In the genomic region with DNA sequence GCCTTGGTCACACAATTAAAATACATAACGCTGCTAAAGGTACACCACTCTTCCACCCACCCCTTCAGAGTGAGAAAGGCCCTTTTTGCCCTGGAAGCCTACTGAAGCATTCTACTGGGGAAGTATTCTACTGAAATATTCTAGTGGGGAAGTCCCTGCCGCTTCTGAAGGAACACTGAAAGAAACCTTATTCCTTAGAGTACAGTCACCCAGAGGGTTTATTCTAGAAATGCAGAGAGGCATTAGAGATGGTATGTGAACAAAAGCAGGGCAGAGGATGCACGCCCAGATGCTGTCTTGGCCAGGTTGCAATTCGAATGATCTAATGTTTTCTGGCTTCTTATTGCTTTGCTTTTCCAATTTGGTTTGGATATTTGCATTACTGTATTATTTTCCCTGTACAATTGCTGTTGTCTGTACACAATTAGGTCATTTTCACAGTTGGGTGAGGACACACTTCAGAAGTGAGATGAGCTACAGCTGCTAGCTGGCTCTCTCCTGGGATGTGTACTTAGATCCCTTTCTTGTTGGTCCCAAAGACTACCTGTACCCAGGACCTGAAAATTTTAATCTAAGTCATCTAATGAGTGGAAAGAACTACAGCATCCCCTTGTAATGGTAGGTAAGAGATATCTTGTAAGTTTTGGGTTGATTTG, we compare ENCODE assay signal across 15 cellular contexts. TPM values are rescaled to one million over a fixed set of nuclear protein-coding genes. Genes with fewer than 3 reads are reported as not detected.
DNase-seq lines count a peak whose midpoint lies in the region; ATAC-seq, FAIRE-seq and TF ChIP-seq lines count a peak whose summit lies in the region.
"Had no signal": no experiment of that assay in that cellular context is flagged by ENCODE, and none has a peak within 500 bp of the region (broad histone marks: within the 10 kb centered on the region; RNA-seq: fewer than 3 reads in every experiment).

No MANE protein-coding gene starts in this region.

- CTCF ChIA-PET in GM12878 (lab: Yijun Ruan, JAX), result no interaction called here

- no peak overlapping the region for H2AFZ ChIP-seq in GM12878 (ENCODE audit: control insufficient read depth, low read depth, low read length)

- TF ChIP-seq POLR2A in GM12878 (IDR thresholded peaks at IDR 0.05; ENCODE audit: low read depth, low read length) (no peak), GM18505 (IDR thresholded peaks at IDR 0.05; ENCODE audit: borderline replicate concordance, extremely low read depth, insufficient read depth, insufficient read length) (no peak), adrenal gland (IDR thresholded peaks at IDR 0.05) (no peak)

- no peaks in the 10 kb centered on the region for H3K79me2 ChIP-seq in GM12878 (ENCODE audit: control insufficient read depth, insufficient read depth, low read length)

- no peak for FAIRE-seq in GM12878 (lab: Jason Lieb, UNC)

- H3K27ac ChIP-seq in GM12878 (ENCODE audit: control insufficient read depth, insufficient read depth) (no peak overlapping the region), adrenal gland (no peak overlapping the region)
- H3K27ac ChIP-seq: BLaER1, stomach had no signal

- H3K9ac ChIP-seq in GM12878 (ENCODE audit: control insufficient read depth, insufficient read depth, low read length), result no peak overlapping the region
- H3K9ac ChIP-seq: BLaER1 had no signal

- RAD21 ChIA-PET in GM12878 (lab: Charles Lee; ENCODE audit: unreplicated experiment), result no interaction called here

- POLR2A ChIA-PET in GM12878 (lab: Charles Lee), result no interaction called here

- SMC1A ChIA-PET in GM12878 (lab: Charles Lee; ENCODE audit: uncharacterized antibody, unreplicated experiment), result interaction anchor here (0.7 kb wide), 1 partner anchor 58 kb away, joined by 3 read pairs; no protein-coding TSS in a partner anchor

- no TSS peak for BruUV-seq in GM12878 (replicated peaks; lab: Mats Ljungman, UMichigan)

- no peak for TF ChIP-seq CTCF in GM12878 (IDR thresholded peaks at IDR 0.05 in 2 of 3, conservative IDR thresholded peaks at IDR 0.05 in 1 of 3; ENCODE audit: control insufficient read depth in 2 of 3, extremely low read depth in 1 of 3, insufficient read depth in 1 of 3, low read depth in 3 of 3, low read length in 3 of 3)
- TF ChIP-seq CTCF in adrenal gland (IDR thresholded peaks at IDR 0.05), result no peak

- H3K9me3 ChIP-seq in GM12878 (replicated peaks; ENCODE audit: control insufficient read depth, insufficient read depth, low read length) (no peaks in the 10 kb centered on the region; the same call in 2 of the 3 replicates), adrenal gland (replicated peaks in 1 of 3) (peaks cover 0 to 13% (median 0%) of the 10 kb centered on the region in 3 donors)

- peak; percentile 23 for DNase-seq in DMS53 treated with DMSO at 0.1 percent for 48 hours (lab: John Stamatoyannopoulos, UW; ENCODE audit: unreplicated experiment)
- peak; percentile 42 for DNase-seq in HCEC 1CT
- no peak for DNase-seq in GM12878 (ENCODE audit: low read depth, low spot score)
- DNase-seq in kidney tubule cell (ENCODE audit: low spot score), result peak; percentile 86
- DNase-seq in NCI-H524 (lab: John Stamatoyannopoulos, UW), result no peak
- DNase-seq in adrenal gland, result no peak
- DNase-seq: activated CD4-positive, alpha-beta T cell treated with anti-CD3 and anti-CD28 coated beads, Interleukin-2, amount 50 U/mL, for 1 hour; caudate nucleus; erythroblast; mucosa of descending colon; stomach; T-helper 2 cell had no signal

- H4K20me1 ChIP-seq in GM12878 (ENCODE audit: control insufficient read depth, insufficient read depth), result no peaks in the 10 kb centered on the region
- H4K20me1 ChIP-seq: BLaER1 had no signal

- no peak for TF ChIP-seq RAD21 in GM12878 (IDR thresholded peaks at IDR 0.05; ENCODE audit: insufficient read depth, low read depth, low read length)

- H3K4me3 ChIP-seq in GM12878 (no peak overlapping the region), adrenal gland (no peak overlapping the region)
- H3K4me3 ChIP-seq: BLaER1, mucosa of descending colon, stomach had no signal

- H3K27me3 ChIP-seq in GM12878 (replicated peaks in 1 of 2; ENCODE audit: control insufficient read depth in 2 of 2, insufficient read depth in 2 of 2, low read length in 1 of 2), result no peaks in the 10 kb centered on the region
- H3K27me3 ChIP-seq in adrenal gland, result no peaks in the 10 kb centered on the region
- H3K27me3 ChIP-seq: BLaER1 had no signal

- intact Hi-C loops in GM12878 (cut with micrococcal nuclease; ENCODE audit: unreplicated experiment) (no loop called here), adrenal gland (cut with DNase I) (no loop called here)

- no peak for TF ChIP-seq EP300 in GM12878 (IDR thresholded peaks at IDR 0.05; ENCODE audit: borderline replicate concordance in 1 of 2, control insufficient read depth in 1 of 2, low read depth in 2 of 2, low read length in 2 of 2)

- WGBS in GM12878 (ENCODE audit: insufficient coverage, insufficient replicate concordance, low lambda C conversion rate, missing lambda C conversion rate), result 0% methylated on average over 4 of the region's 4 CpGs
- WGBS in adrenal gland, 4 donors, result 78 to 89% (median 83%) methylated on average over 4 of the region's 4 CpGs

- in situ Hi-C loops in GM12878 (cut with MboI), result no loop called here

- ATAC-seq in GM12878 (peak; percentile 48), GM18873 (IDR thresholded peaks at IDR 0.05; ENCODE audit: low FRiP score, unreplicated experiment) (no peak), GM18505 (IDR thresholded peaks at IDR 0.05; ENCODE audit: unreplicated experiment) (no peak)
- ATAC-seq: mucosa of descending colon had no signal

- H3K4me1 ChIP-seq in GM12878 (ENCODE audit: control insufficient read depth, insufficient read depth, low read length) (no peaks in the 10 kb centered on the region), adrenal gland (replicated peaks in 1 of 2) (peaks cover 0 to 4% of the 10 kb centered on the region in 2 donors)

- H3K36me3 ChIP-seq in GM12878 (ENCODE audit: control insufficient read depth in 2 of 2, insufficient read depth in 2 of 2, low read length in 1 of 2) (no peaks in the 10 kb centered on the region), adrenal gland (replicated peaks in 1 of 2) (no peaks in the 10 kb centered on the region)

- H3K4me2 ChIP-seq in GM12878 (ENCODE audit: control insufficient read depth, insufficient read depth), result no peak overlapping the region
- H3K4me2 ChIP-seq: BLaER1 had no signal

TF ChIP-seq in GM12878, 131 proteins besides CTCF, POLR2A, EP300 and RAD21:
- TF ChIP-seq, protein P1, sequence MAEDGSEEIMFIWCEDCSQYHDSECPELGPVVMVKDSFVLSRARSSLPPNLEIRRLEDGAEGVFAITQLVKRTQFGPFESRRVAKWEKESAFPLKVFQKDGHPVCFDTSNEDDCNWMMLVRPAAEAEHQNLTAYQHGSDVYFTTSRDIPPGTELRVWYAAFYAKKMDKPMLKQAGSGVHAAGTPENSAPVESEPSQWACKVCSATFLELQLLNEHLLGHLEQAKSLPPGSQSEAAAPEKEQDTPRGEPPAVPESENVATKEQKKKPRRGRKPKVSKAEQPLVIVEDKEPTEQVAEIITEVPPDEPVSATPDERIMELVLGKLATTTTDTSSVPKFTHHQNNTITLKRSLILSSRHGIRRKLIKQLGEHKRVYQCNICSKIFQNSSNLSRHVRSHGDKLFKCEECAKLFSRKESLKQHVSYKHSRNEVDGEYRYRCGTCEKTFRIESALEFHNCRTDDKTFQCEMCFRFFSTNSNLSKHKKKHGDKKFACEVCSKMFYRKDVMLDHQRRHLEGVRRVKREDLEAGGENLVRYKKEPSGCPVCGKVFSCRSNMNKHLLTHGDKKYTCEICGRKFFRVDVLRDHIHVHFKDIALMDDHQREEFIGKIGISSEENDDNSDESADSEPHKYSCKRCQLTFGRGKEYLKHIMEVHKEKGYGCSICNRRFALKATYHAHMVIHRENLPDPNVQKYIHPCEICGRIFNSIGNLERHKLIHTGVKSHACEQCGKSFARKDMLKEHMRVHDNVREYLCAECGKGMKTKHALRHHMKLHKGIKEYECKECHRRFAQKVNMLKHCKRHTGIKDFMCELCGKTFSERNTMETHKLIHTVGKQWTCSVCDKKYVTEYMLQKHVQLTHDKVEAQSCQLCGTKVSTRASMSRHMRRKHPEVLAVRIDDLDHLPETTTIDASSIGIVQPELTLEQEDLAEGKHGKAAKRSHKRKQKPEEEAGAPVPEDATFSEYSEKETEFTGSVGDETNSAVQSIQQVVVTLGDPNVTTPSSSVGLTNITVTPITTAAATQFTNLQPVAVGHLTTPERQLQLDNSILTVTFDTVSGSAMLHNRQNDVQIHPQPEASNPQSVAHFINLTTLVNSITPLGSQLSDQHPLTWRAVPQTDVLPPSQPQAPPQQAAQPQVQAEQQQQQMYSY (CRISPR knock-in tag; IDR thresholded peaks at IDR 0.05), result no peak
- no peak for TF ChIP-seq NFXL1 (IDR thresholded peaks at IDR 0.05; ENCODE audit: borderline replicate concordance)
TF ChIP-seq in GM12878: peak in this region for 0.

RNA-seq across cellular contexts. Expression of a gene that starts 37.1 kb away (rescaled TPM):
- total RNA-seq in GM12878 (2013; cell fraction: nucleolus; rRNA removed), result not detected in 2 replicates
- total RNA-seq in GM12878 (2014; rRNA removed) (not detected in 2 replicates), GM12878 (2014; rRNA removed; fragmentation: Illumina TruSeq; extraction: Trizol) (not detected in 2 replicates), GM12878 (2021) (0.40 and 0.49 TPM in 2 replicates), adrenal gland (100 to 1,000 TPM in 2 of 8 donors, 10 to 100 TPM in 6; 17.1 to 152 (median 43.6) TPM)
- 0.13 TPM for polyA plus RNA-seq in GM12878 (2011; ENCODE audit: low read depth)
- polyA plus RNA-seq in GM12878 (2011; rRNA removed) (not detected in 2 replicates), GM12878 (2014; fragmentation: Illumina TruSeq; extraction: Trizol) (not detected in 2 replicates), GM12878 (2014; fragmentation: Nextera tagmentation; extraction: Ambion mirVana) (not detected), GM12878 (2014; rRNA removed) (not detected in 2 replicates), GM12878 (2016; fragmentation: Nextera tagmentation; extraction: Ambion mirVana) (under 1 TPM; 0.19 to 0.20 TPM), adrenal gland (100 to 1,000 TPM in 1 of 3 donors, 10 to 100 TPM in 2; 64.6 to 125 (median 90.4) TPM)
- polyA plus RNA-seq in GM12878 (2011; cell fraction: cytosol; rRNA removed), result not detected in 2 replicates
- not detected in 2 replicates for polyA plus RNA-seq in GM12878 (2011; cell fraction: nucleus; rRNA removed)
- 0.08 TPM in 2 replicates for polyA plus RNA-seq in GM12878 (2012)
- not detected in 2 replicates for polyA minus RNA-seq in GM12878 (2011; rRNA and poly(A)+ RNA removed)
- not detected in 2 replicates for polyA minus RNA-seq in GM12878 (2011; cell fraction: cytosol; rRNA and poly(A)+ RNA removed)
- not detected in 2 replicates for polyA minus RNA-seq in GM12878 (2011; cell fraction: nucleus; rRNA and poly(A)+ RNA removed)

Comparison
In these comparisons a context has a peak if more than half of its experiments do, and no peak if none do; other contexts are left out.
1. DNase-seq: peak in DMS53 treated with DMSO at 0.1 percent for 48 hours (single experiment), HCEC 1CT (single experiment) and kidney tubule cell (single experiment); none in GM12878 (single experiment), NCI-H524 (0 of 2) and adrenal gland (0 of 7).
2. RNA of a gene that starts 37.1 kb away (total RNA-seq): 17.1 to 152 TPM in adrenal gland; 0.40 to 0.49 TPM in GM12878; every median in the first group is over 10 times any median in the second.